Comparison of ENCODE assay signal across 8 cellular contexts in genomic region chr6:13389237-13389636, GRCh38.
DNase-seq lines count a peak whose midpoint lies in the region; ATAC-seq, FAIRE-seq and TF ChIP-seq lines count a peak whose summit lies in the region.
"Not testable (repeated sequence)": the region's sequence is repeated elsewhere in the genome, so short reads cannot be mapped to it uniquely, and the experiment has no call there.

No MANE protein-coding gene starts in this region.

- not testable (repeated sequence) for H3K27me3 ChIP-seq in K562 (ENCODE audit: control insufficient read depth in 2 of 2, insufficient read depth in 2 of 2, low read length in 2 of 2)

- H3K36me3 ChIP-seq in HEK293 (ENCODE audit: control insufficient read depth in 2 of 2, insufficient read depth in 1 of 2, low read length in 2 of 2); K562 (ENCODE audit: control insufficient read depth, insufficient read depth, low read length): not testable (repeated sequence)

- BruUV-seq in K562 (replicated peaks; lab: Mats Ljungman, UMichigan): not testable (repeated sequence)

- FAIRE-seq in K562 (lab: Jason Lieb, UNC): not testable (repeated sequence)

- not testable (repeated sequence) for H3K9ac ChIP-seq in K562 (ENCODE audit: insufficient read depth in 1 of 2, low read depth in 2 of 2, low read length in 2 of 2)

- not testable (repeated sequence) for TF ChIP-seq CTCF in HEK293 (tag by site-specific recombination; IDR thresholded peaks at IDR 0.05); K562 (IDR thresholded peaks at IDR 0.05 in 2 of 3, conservative IDR thresholded peaks at IDR 0.05 in 1 of 3; ENCODE audit: insufficient read depth in 2 of 3, low read depth in 1 of 3, low read length in 3 of 3); endothelial cell (IDR thresholded peaks at IDR 0.05; ENCODE audit: unreplicated experiment); natural killer cell (IDR thresholded peaks at IDR 0.05); neural crest cell (conservative IDR thresholded peaks at IDR 0.05)

- H3K79me2 ChIP-seq in K562 (ENCODE audit: control insufficient read depth, insufficient read depth, low read length): not testable (repeated sequence)

- in situ Hi-C loops in K562 (cut with MboI): not testable (repeated sequence)

- not testable (repeated sequence) for H3K27ac ChIP-seq in HEK293 (ENCODE audit: extremely low read depth, low read depth, low read length); K562 (ENCODE audit: extremely low read depth, low read depth, low read length)

- peak; percentile 7 for DNase-seq in activated CD8-positive, alpha-beta memory T cell treated with anti-CD3 and anti-CD28 coated beads for 24 hours
- not testable (repeated sequence) for DNase-seq in K562 (ENCODE audit: extremely low read depth in 1 of 4, low spot score in 3 of 4); endothelial cell (ENCODE audit: low spot score); immature natural killer cell; natural killer cell; neural crest cell (ENCODE audit: low read depth, low spot score)
- peak; percentile 21 for DNase-seq in left lobe of liver (ENCODE audit: low spot score)

- H3K4me3 ChIP-seq in HEK293 (ENCODE audit: low read depth, low read length); K562: not testable (repeated sequence)

- H3K4me1 ChIP-seq in HEK293 (ENCODE audit: control insufficient read depth, insufficient read depth, low read length); K562 (replicated peaks in 1 of 2; ENCODE audit: control insufficient read depth in 2 of 2, insufficient read depth in 2 of 2, low read length in 2 of 2): not testable (repeated sequence)

- CTCF ChIA-PET in HEK293 (lab: Yijun Ruan, JAX); K562 (lab: Yijun Ruan, JAX; ENCODE audit: low intra/inter-chr PET ratio): not testable (repeated sequence)

- not testable (repeated sequence) for ATAC-seq in K562, left lobe of liver, natural killer cell

- H3K36me3 Mint-ChIP-seq in endothelial cell (ENCODE audit: low read depth, unreplicated experiment) (peaks cover 18% of the 10 kb centered on the region), immature natural killer cell (peaks cover 0 to 12% (median 0%) of the 10 kb centered on the region in 3 donors)
- not testable (repeated sequence) for H3K36me3 Mint-ChIP-seq in natural killer cell; neural crest cell (ENCODE audit: low read depth)

- H3K27ac Mint-ChIP-seq in endothelial cell (ENCODE audit: unreplicated experiment): not testable (repeated sequence)
- H3K27ac Mint-ChIP-seq in immature natural killer cell (peak overlapping the region; percentile 75 to 91 (median 80)), natural killer cell (peak overlapping the region; percentile 73 to 96), neural crest cell (ENCODE audit: unreplicated experiment) (peak overlapping the region; percentile 75)

- not testable (repeated sequence) for TF ChIP-seq RAD21 in K562 (CRISPR knock-in tag; conservative IDR thresholded peaks at IDR 0.05 in 1 of 2, IDR thresholded peaks at IDR 0.05 in 1 of 2)

- not testable (repeated sequence) for H3K9me1 ChIP-seq in K562 (ENCODE audit: control insufficient read depth, insufficient read depth, low read length)

- H4K20me1 ChIP-seq in K562 (replicated peaks; ENCODE audit: control insufficient read depth, insufficient read depth, low read length): not testable (repeated sequence)

- H2AFZ ChIP-seq in K562 (ENCODE audit: low read depth, low read length): not testable (repeated sequence)

- not testable (repeated sequence) for H3K4me1 Mint-ChIP-seq in endothelial cell (ENCODE audit: unreplicated experiment); neural crest cell
- H3K4me1 Mint-ChIP-seq in immature natural killer cell (peaks cover 82 to 90% of the 10 kb centered on the region in 2 donors), natural killer cell (peaks cover 72 to 80% of the 10 kb centered on the region in 2 donors)

- TF ChIP-seq POLR2A in K562 (conservative IDR thresholded peaks at IDR 0.05): not testable (repeated sequence)

- intact Hi-C loops in K562 (cut with micrococcal nuclease): not testable (repeated sequence)
- intact Hi-C loops in natural killer cell (cut with micrococcal nuclease): loop anchor here (10.0 kb wide), 1 partner anchor 54 kb away; no protein-coding TSS in a partner anchor

- H3K9me3 Mint-ChIP-seq in endothelial cell (ENCODE audit: unreplicated experiment); immature natural killer cell; natural killer cell: not testable (repeated sequence)
- peaks cover 10% of the 10 kb centered on the region for H3K9me3 Mint-ChIP-seq in neural crest cell

- not testable (repeated sequence) for H3K4me2 ChIP-seq in K562 (ENCODE audit: insufficient read depth, low read length)

- not testable (repeated sequence) for H3K27me3 Mint-ChIP-seq in endothelial cell (ENCODE audit: unreplicated experiment); immature natural killer cell (ENCODE audit: low read depth in 3 of 3); natural killer cell (ENCODE audit: low read depth in 2 of 2); neural crest cell (ENCODE audit: low read depth)

- POLR2A ChIA-PET in HEK293 (lab: Yijun Ruan, JAX); K562 (lab: Yijun Ruan, JAX): not testable (repeated sequence)

- H3K4me3 Mint-ChIP-seq in endothelial cell (ENCODE audit: unreplicated experiment) (peak overlapping the region; percentile 6), immature natural killer cell (peak overlapping the region in 3 of 5 donors; percentile 17 to 47 (median 44))
- H3K4me3 Mint-ChIP-seq in natural killer cell, neural crest cell: not testable (repeated sequence)

- 63% methylated on average over 1 of the region's 1 CpG for WGBS in K562 (ENCODE audit: insufficient coverage, low coverage, missing lambda C conversion rate)

- H3K9me3 ChIP-seq in HEK293 (ENCODE audit: control insufficient read depth, insufficient read depth, low read depth, low read length); K562 (replicated peaks; ENCODE audit: control insufficient read depth, insufficient read depth, low read depth, low read length): not testable (repeated sequence)

- TF ChIP-seq EP300 in K562 (IDR thresholded peaks at IDR 0.05; ENCODE audit: low read length): not testable (repeated sequence)

TF ChIP-seq in HEK293, 187 proteins besides CTCF, POLR2A, EP300 and RAD21:
- TF ChIP-seq ZNF146 (tag by site-specific recombination; IDR thresholded peaks at IDR 0.05): peak; percentile 70; the same call in 1 of the 2 replicates

TF ChIP-seq in K562, 482 proteins besides CTCF, POLR2A, EP300 and RAD21:
- TF ChIP-seq ZNF146 (CRISPR knock-in tag; IDR thresholded peaks at IDR 0.05; ENCODE audit: unreplicated experiment): peak; percentile 77
